In genomic region chrX:82412851-82413250, GRCh38 we compare ENCODE assay signal across 11 cellular contexts.
"Had no signal": no experiment of that assay in that cellular context is flagged by ENCODE, and none has a peak within 500 bp of the region (broad histone marks: within the 10 kb centered on the region; RNA-seq: fewer than 3 reads in every experiment).

No MANE protein-coding gene starts in this region.

- ATAC-seq: left colon; stimulated activated naive CD8-positive, alpha-beta T cell treated with anti-CD3 and anti-CD28 coated beads, Interleukin-15, Interleukin-2, amounts not matched to agents 100 U/mL and 50 U/mL, for 24 hours had no signal

- H3K27me3 ChIP-seq: testis, uterus had no signal

- DNase-seq: activated CD4-positive, alpha-beta T cell treated with anti-CD3 and anti-CD28 coated beads, Interleukin-2, amount 50 U/mL, for 1 hour; activated CD4-positive, CD25-positive, alpha-beta regulatory T cell; cerebellar nuclear complex; dermis blood vessel endothelial cell; glutamatergic neuron; left colon; stimulated activated CD4-positive, alpha-beta T cell treated with anti-CD3 and anti-CD28 coated beads, Interleukin-4, amount 100 ng/mL, for 1 hour; stimulated activated CD8-positive, alpha-beta memory T cell treated with anti-CD3 and anti-CD28 coated beads, Interleukin-4, amount 100 ng/mL, for 48 hours; stimulated activated naive CD8-positive, alpha-beta T cell treated with anti-CD3 and anti-CD28 coated beads, Interleukin-15, Interleukin-2, amounts not matched to agents 100 U/mL and 50 U/mL, for 24 hours; testis; uterus had no signal

- H3K4me1 ChIP-seq: testis, uterus had no signal

- H3K9me3 ChIP-seq: testis, uterus had no signal

- H3K4me3 ChIP-seq: testis, uterus had no signal

- H3K27ac ChIP-seq: testis, uterus had no signal
